8 cellular contexts compared by ENCODE assay signal in genomic region chr20:63775096-63775978, GRCh38. TPM values are rescaled to one million over a fixed set of nuclear protein-coding genes. Genes with fewer than 3 reads are reported as not detected.
DNase-seq lines count a peak whose midpoint lies in the region; ATAC-seq and TF ChIP-seq lines count a peak whose summit lies in the region.

No MANE protein-coding gene starts in this region.

- H3K27ac ChIP-seq in ascending aorta: no peak overlapping the region

- no peaks in the 10 kb centered on the region for H3K4me1 ChIP-seq in ascending aorta

- DNase-seq in activated effector memory CD4-positive, alpha-beta T cell treated with anti-CD3 and anti-CD28 coated beads, Interleukin-2, amount 50 U/mL, for 16 hours: peak; percentile 74
- no peak for DNase-seq in activated effector memory CD4-positive, alpha-beta T cell treated with Interleukin-2 at 50 U/mL for 16 hours
- no peak for DNase-seq in ascending aorta (ENCODE audit: low spot score in 2 of 2)
- peak in 35 of 51 donors; percentile 6 to 72 (median 37) for DNase-seq in hypothalamus (lab: John Stamatoyannopoulos, UW)
- DNase-seq in stimulated activated CD4-positive, alpha-beta T cell treated with anti-CD3 and anti-CD28 coated beads, Interleukin-4, amount 100 ng/mL, for 1 hour: peak; percentile 40
- DNase-seq in SW 1271 (lab: John Stamatoyannopoulos, UW): no peak
- no peak for DNase-seq in NCI-H2029 treated with DMSO at 0.1 percent for 48 hours (lab: John Stamatoyannopoulos, UW)

- no peaks in the 10 kb centered on the region for H3K9me3 ChIP-seq in ascending aorta

- peak overlapping the region in 1 of 2 donors; percentile 56 for H3K4me3 ChIP-seq in ascending aorta

- TF ChIP-seq CTCF in ascending aorta (IDR thresholded peaks at IDR 0.05): peak; percentile 64 to 75 (median 74)

- no peak for ATAC-seq in HG02884 (IDR thresholded peaks at IDR 0.05; ENCODE audit: unreplicated experiment)

- H3K36me3 ChIP-seq in ascending aorta: no peaks in the 10 kb centered on the region

- no peaks in the 10 kb centered on the region for H3K27me3 ChIP-seq in ascending aorta

- intact Hi-C loops in ascending aorta (cut with DNase I): no loop called here

RNA-seq across cellular contexts. Expression of gene SLC2A4RG, which starts 35.8 kb away (rescaled TPM):
- total RNA-seq in ascending aorta: 114 TPM

RNA-seq across cellular contexts. Expression of gene LIME1, which starts 38.9 kb away (rescaled TPM):
- total RNA-seq in ascending aorta: 7.3 TPM

RNA-seq across cellular contexts. Expression of gene ZBTB46, which starts 55.7 kb away (rescaled TPM):
- total RNA-seq in ascending aorta: 39.5 TPM

Comparison
In these comparisons a context has a peak if more than half of its experiments do, and no peak if none do; other contexts are left out.
1. DNase-seq: peak in activated effector memory CD4-positive, alpha-beta T cell treated with anti-CD3 and anti-CD28 coated beads, Interleukin-2, amount 50 U/mL, for 16 hours (single experiment), hypothalamus (35 of 51) and stimulated activated CD4-positive, alpha-beta T cell treated with anti-CD3 and anti-CD28 coated beads, Interleukin-4, amount 100 ng/mL, for 1 hour (single experiment); none in activated effector memory CD4-positive, alpha-beta T cell treated with Interleukin-2 at 50 U/mL for 16 hours (single experiment), ascending aorta (0 of 2), SW 1271 (0 of 2) and NCI-H2029 treated with DMSO at 0.1 percent for 48 hours (single experiment).